ENCODE assay signal across 14 cellular contexts in the genomic region with DNA sequence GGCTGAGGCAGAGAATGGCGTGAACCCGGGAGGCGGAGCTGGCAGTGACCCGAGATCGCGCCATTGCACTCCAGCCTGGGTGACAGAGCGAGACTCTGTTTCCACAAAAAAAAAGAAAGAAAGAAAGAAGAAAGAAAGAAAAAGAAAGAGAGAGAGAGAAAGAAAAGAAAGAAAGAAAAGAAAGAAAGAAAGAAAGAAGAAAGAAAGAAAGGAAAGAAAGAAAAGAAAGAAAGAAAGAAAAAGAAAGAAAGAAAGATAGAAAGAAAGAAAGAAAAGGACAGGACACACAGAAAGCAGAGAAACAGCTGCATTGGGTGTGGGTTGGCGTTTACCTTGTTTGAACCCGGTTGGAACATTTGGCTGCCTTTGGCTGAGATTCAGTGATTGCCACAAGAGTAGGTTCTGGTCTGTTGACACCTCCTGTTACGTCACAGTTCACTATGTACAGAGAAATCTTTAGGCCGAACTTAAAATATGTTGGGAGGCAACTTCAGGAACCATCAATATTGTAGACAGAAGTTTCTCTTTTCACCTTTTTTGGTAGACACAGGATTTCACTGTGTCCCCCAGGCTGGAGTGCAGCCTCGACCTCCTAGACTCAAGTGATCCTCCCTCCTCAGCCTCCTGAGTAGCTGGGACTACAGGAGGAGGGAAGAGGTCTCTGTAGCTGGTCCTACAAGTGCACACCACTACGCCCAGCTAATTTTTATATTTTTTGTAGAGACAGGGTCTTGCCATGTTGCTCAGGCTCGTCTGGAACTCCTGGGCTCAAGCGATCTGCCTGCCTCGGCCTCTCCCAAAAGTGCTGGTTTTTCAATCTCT. TPM values are rescaled to one million over a fixed set of nuclear protein-coding genes. Genes with fewer than 3 reads are reported as not detected.
DNase-seq lines count a peak whose midpoint lies in the region; ATAC-seq and TF ChIP-seq lines count a peak whose summit lies in the region.
"Had no signal": no experiment of that assay in that cellular context is flagged by ENCODE, and none has a peak within 500 bp of the region (broad histone marks: within the 10 kb centered on the region; RNA-seq: fewer than 3 reads in every experiment).

No MANE protein-coding gene starts in this region.

- H3K36me3 ChIP-seq in WERI-Rb-1 (no peaks in the 10 kb centered on the region), MM.1S (replicated peaks; ENCODE audit: insufficient read depth, low read length) (no peaks in the 10 kb centered on the region)

- H3K4me1 Mint-ChIP-seq in Calu3 (ENCODE audit: low read depth, unreplicated experiment), result peaks cover 36% of the 10 kb centered on the region
- H3K4me1 Mint-ChIP-seq: stimulated activated naive CD8-positive, alpha-beta T cell treated with anti-CD3 and anti-CD28 coated beads, Interleukin-15, amount 100 ng/mL, for 72 hours had no signal

- ATAC-seq in GM18511 (IDR thresholded peaks at IDR 0.05; ENCODE audit: unreplicated experiment), result no peak
- ATAC-seq: stimulated activated naive CD8-positive, alpha-beta T cell treated with anti-CD3 and anti-CD28 coated beads, Interleukin-15, amount 100 ng/mL, for 72 hours had no signal

- no peaks in the 10 kb centered on the region for H3F3A ChIP-seq in MM.1S (ENCODE audit: insufficient read depth, low read length)

- H3K27me3 Mint-ChIP-seq in Calu3 (ENCODE audit: unreplicated experiment), result no peaks in the 10 kb centered on the region
- H3K27me3 Mint-ChIP-seq: B cell; stimulated activated naive CD8-positive, alpha-beta T cell treated with anti-CD3 and anti-CD28 coated beads, Interleukin-15, amount 100 ng/mL, for 72 hours had no signal

- TF ChIP-seq CTCF in Calu3 (IDR thresholded peaks at IDR 0.05; ENCODE audit: unreplicated experiment), result no peak
- no peak for TF ChIP-seq CTCF in WERI-Rb-1 (IDR thresholded peaks at IDR 0.05; ENCODE audit: low read depth, low read length)
- no peak for TF ChIP-seq CTCF in fibroblast of villous mesenchyme (IDR thresholded peaks at IDR 0.05; ENCODE audit: insufficient read depth, low read depth, low read length)
- no peak for TF ChIP-seq CTCF in MM.1S (IDR thresholded peaks at IDR 0.05; ENCODE audit: low read length)

- no peak overlapping the region for H3K9ac ChIP-seq in MM.1S (ENCODE audit: low read length)

- H3K27ac ChIP-seq in WERI-Rb-1, result no peak overlapping the region
- no peak overlapping the region for H3K27ac ChIP-seq in MM.1S (ENCODE audit: low read length)

- CTCF ChIA-PET in Calu3 (lab: Charles Lee), result no interaction called here

- peak overlapping the region; percentile 72 for H3K27ac Mint-ChIP-seq in Calu3 (ENCODE audit: unreplicated experiment)
- H3K27ac Mint-ChIP-seq: B cell had no signal

- DNase-seq in Calu3, result no peak
- peak; percentile 3 for DNase-seq in WERI-Rb-1
- DNase-seq in fibroblast of villous mesenchyme (ENCODE audit: low read depth), result peak; percentile 86
- peak; percentile 56 for DNase-seq in renal cortical epithelial cell (ENCODE audit: low read depth)
- DNase-seq in GM19240 (ENCODE audit: insufficient read length, low spot score), result no peak
- DNase-seq in NCI-H526 treated with DMSO at 0.1 percent for 48 hours (lab: John Stamatoyannopoulos, UW), result no peak
- no peak for DNase-seq in MM.1S
- DNase-seq: cortex of kidney, NCI-H187 treated with DMSO at 0.1 percent for 48 hours, NCI-H524, OCI-M1 had no signal

- H3K9me2 ChIP-seq in MM.1S (replicated peaks; ENCODE audit: insufficient read depth, low read length), result no peaks in the 10 kb centered on the region

- no peaks in the 10 kb centered on the region for H4K20me1 ChIP-seq in MM.1S (ENCODE audit: insufficient read depth, low read length)

- H2AFZ ChIP-seq in MM.1S (ENCODE audit: low read length), result no peak overlapping the region

- no peak overlapping the region for H3K4me2 ChIP-seq in MM.1S (ENCODE audit: low read depth, low read length)

- H3K79me2 ChIP-seq in MM.1S (ENCODE audit: low read length), result no peaks in the 10 kb centered on the region

- H3K27me3 ChIP-seq in WERI-Rb-1 (ENCODE audit: insufficient read depth, low read depth, severe bottlenecking) (no peaks in the 10 kb centered on the region), MM.1S (replicated peaks; ENCODE audit: insufficient read depth, low read length) (no peaks in the 10 kb centered on the region)

- intact Hi-C loops in Calu3 (cut with micrococcal nuclease; ENCODE audit: unreplicated experiment), result no loop called here

- H3K36me3 Mint-ChIP-seq in Calu3 (ENCODE audit: insufficient read depth, unreplicated experiment), result peaks cover 15% of the 10 kb centered on the region

- BruUV-seq in Calu3 (replicated peaks; lab: Mats Ljungman, UMichigan), result no TSS peak

- no peaks in the 10 kb centered on the region for H3K4me1 ChIP-seq in MM.1S (ENCODE audit: low read length)

- H3K9me3 Mint-ChIP-seq in Calu3 (ENCODE audit: low read depth, unreplicated experiment), result no peaks in the 10 kb centered on the region
- H3K9me3 Mint-ChIP-seq: stimulated activated naive CD8-positive, alpha-beta T cell treated with anti-CD3 and anti-CD28 coated beads, Interleukin-15, amount 100 ng/mL, for 72 hours had no signal

- H3K4me3 Mint-ChIP-seq in Calu3 (ENCODE audit: low read depth, unreplicated experiment), result no peak overlapping the region
- H3K4me3 Mint-ChIP-seq: B cell; stimulated activated naive CD8-positive, alpha-beta T cell treated with anti-CD3 and anti-CD28 coated beads, Interleukin-15, amount 100 ng/mL, for 72 hours had no signal

- no peaks in the 10 kb centered on the region for H3K9me3 ChIP-seq in WERI-Rb-1 (ENCODE audit: severe bottlenecking)
- no peaks in the 10 kb centered on the region for H3K9me3 ChIP-seq in MM.1S (replicated peaks; ENCODE audit: insufficient read depth, low read length)

- H3K4me3 ChIP-seq in WERI-Rb-1 (ENCODE audit: low read depth, low read length), result no peak overlapping the region
- H3K4me3 ChIP-seq in fibroblast of villous mesenchyme (ENCODE audit: low read depth, low read length), result no peak overlapping the region
- no peak overlapping the region for H3K4me3 ChIP-seq in MM.1S (ENCODE audit: low read length)

RNA-seq across cellular contexts. Expression of a gene that starts 16.3 kb away (rescaled TPM):
- total RNA-seq in Calu3 (2022) (19.1 and 23.2 TPM in 2 replicates), fibroblast of villous mesenchyme (8.2 and 13.2 TPM in 2 replicates), renal cortical epithelial cell (10.4 and 20.8 TPM in 2 replicates)

RNA-seq across cellular contexts. Expression of a gene that starts 53.8 kb away (rescaled TPM):
- 30.2 and 32.9 TPM in 2 replicates for total RNA-seq in Calu3 (2022)
- total RNA-seq in fibroblast of villous mesenchyme, result 25.5 and 39.6 TPM in 2 replicates
- total RNA-seq in renal cortical epithelial cell, result 19.6 and 24.9 TPM in 2 replicates

Comparison
In these comparisons a context has a peak if more than half of its experiments do, and no peak if none do; other contexts are left out.
1. DNase-seq: peak in WERI-Rb-1 (single experiment), fibroblast of villous mesenchyme (single experiment) and renal cortical epithelial cell (single experiment); none in Calu3 (single experiment), GM19240 (single experiment), NCI-H526 treated with DMSO at 0.1 percent for 48 hours (single experiment) and MM.1S (single experiment).